1 cellular context compared by ENCODE assay signal in the genomic region with DNA sequence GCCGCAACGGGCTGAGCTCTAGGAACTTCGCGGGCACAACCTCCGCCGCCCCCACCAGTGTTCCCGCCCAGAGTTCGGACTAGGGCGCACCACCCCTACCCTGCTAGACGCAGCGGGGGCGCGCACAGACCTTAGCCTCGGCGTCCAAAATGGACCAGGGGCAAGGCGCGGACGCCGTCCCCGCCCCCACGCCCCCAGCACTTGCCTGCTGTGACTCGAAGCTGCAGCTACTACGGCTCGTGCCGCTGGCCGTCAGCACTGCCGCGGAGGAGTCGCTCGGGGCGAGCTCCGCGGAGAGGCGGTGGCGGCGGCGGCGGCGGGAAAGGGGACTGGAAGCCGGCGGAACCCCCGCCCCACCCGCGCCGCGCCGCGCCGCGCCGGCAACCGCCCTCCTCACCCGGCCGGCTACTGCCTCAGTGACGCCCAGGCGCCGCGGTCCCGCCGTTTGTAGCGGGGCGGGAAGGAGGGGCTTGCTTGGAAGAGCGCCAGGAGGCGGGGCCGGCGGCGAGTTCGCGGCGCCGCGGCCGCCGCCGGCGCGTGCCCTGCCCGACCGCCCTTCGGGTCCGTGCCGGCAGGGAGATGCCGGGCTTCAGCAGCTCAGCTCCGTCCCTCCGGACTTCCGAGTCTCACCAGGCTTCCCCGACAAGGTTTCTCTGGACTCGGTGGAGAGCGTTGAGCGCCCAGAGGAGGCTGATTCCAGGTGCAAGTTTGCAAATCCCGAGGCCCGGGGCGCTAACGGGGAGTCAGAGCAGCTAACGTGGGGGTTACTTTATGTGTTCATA.
TF ChIP-seq lines count a peak whose summit lies in the region.

No MANE protein-coding gene starts in this region.

TF ChIP-seq in WTC11, 78 proteins besides CTCF, POLR2A, EP300 and RAD21 (continued from another document and continues in another):
- TF ChIP-seq, protein P1, sequence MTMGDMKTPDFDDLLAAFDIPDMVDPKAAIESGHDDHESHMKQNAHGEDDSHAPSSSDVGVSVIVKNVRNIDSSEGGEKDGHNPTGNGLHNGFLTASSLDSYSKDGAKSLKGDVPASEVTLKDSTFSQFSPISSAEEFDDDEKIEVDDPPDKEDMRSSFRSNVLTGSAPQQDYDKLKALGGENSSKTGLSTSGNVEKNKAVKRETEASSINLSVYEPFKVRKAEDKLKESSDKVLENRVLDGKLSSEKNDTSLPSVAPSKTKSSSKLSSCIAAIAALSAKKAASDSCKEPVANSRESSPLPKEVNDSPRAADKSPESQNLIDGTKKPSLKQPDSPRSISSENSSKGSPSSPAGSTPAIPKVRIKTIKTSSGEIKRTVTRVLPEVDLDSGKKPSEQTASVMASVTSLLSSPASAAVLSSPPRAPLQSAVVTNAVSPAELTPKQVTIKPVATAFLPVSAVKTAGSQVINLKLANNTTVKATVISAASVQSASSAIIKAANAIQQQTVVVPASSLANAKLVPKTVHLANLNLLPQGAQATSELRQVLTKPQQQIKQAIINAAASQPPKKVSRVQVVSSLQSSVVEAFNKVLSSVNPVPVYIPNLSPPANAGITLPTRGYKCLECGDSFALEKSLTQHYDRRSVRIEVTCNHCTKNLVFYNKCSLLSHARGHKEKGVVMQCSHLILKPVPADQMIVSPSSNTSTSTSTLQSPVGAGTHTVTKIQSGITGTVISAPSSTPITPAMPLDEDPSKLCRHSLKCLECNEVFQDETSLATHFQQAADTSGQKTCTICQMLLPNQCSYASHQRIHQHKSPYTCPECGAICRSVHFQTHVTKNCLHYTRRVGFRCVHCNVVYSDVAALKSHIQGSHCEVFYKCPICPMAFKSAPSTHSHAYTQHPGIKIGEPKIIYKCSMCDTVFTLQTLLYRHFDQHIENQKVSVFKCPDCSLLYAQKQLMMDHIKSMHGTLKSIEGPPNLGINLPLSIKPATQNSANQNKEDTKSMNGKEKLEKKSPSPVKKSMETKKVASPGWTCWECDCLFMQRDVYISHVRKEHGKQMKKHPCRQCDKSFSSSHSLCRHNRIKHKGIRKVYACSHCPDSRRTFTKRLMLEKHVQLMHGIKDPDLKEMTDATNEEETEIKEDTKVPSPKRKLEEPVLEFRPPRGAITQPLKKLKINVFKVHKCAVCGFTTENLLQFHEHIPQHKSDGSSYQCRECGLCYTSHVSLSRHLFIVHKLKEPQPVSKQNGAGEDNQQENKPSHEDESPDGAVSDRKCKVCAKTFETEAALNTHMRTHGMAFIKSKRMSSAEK (CRISPR knock-in tag; IDR thresholded peaks at IDR 0.05; ENCODE audit: borderline replicate concordance): no peak
- TF ChIP-seq EMX1 (CRISPR knock-in tag; IDR thresholded peaks at IDR 0.05) (no peak), ZNF232 (CRISPR knock-in tag; IDR thresholded peaks at IDR 0.05) (0 out of 2 replicates have a peak, but pooled peaks have one; percentile 1), NR1H2 (CRISPR knock-in tag; IDR thresholded peaks at IDR 0.05) (no peak), NFATC4 (CRISPR knock-in tag; IDR thresholded peaks at IDR 0.05) (no peak), IRF2 (CRISPR knock-in tag; IDR thresholded peaks at IDR 0.05; ENCODE audit: borderline replicate concordance, low read depth) (no peak), ZNF423 (CRISPR knock-in tag; IDR thresholded peaks at IDR 0.05) (no peak), OVOL2 (CRISPR knock-in tag; IDR thresholded peaks at IDR 0.05; ENCODE audit: borderline replicate concordance) (no peak), SMAD4 (CRISPR knock-in tag; IDR thresholded peaks at IDR 0.05) (no peak), ELF4 (CRISPR knock-in tag; IDR thresholded peaks at IDR 0.05; ENCODE audit: low read depth) (no peak), ZNF138 (CRISPR knock-in tag; conservative IDR thresholded peaks at IDR 0.05) (no peak), MYBL2 (CRISPR knock-in tag; IDR thresholded peaks at IDR 0.05) (no peak; the same call in 1 of the 2 replicates), TEAD4 (CRISPR knock-in tag; IDR thresholded peaks at IDR 0.05) (no peak), HMGA2 (CRISPR knock-in tag; IDR thresholded peaks at IDR 0.05) (no peak), SP1 (CRISPR knock-in tag; conservative IDR thresholded peaks at IDR 0.05) (0 out of 2 replicates have a peak, but pooled peaks have one; percentile 69), KAT7 (CRISPR knock-in tag; IDR thresholded peaks at IDR 0.05; ENCODE audit: borderline replicate concordance) (no peak; the same call in 1 of the 2 replicates)
- TF ChIP-seq, protein P2, sequence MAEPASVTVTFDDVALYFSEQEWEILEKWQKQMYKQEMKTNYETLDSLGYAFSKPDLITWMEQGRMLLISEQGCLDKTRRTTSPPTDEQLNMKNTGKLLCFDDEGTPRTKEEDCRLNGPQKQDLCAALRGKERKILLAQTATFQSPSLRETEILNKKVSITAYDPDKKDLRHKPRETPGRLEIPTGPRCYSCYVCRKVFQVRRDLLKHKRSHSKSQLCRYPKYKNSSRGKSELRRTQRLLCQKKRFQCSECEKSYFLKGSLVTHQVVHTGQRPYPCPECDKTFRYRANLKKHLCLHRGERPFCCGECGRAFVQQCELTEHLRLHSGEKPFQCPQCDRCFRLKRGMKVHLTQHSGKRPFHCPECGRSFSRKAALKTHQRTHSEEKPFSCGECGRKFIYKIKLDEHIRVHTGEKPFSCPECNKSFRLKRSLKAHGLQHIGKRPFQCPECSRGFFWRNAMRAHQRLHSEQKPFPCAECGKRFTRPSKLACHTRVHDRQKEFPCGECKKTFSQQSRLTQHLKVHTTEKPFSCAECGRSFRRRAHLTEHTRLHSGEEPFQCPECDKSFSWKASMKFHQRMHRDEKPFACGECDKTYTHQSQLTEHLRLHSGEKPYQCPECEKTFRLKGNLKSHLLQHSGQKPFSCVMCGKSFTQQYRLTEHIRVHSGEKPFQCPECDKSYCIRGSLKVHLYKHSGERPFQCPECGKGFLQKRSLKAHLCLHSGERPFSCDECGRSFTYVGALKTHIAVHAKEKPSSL (CRISPR knock-in tag; conservative IDR thresholded peaks at IDR 0.05): no peak
- TF ChIP-seq, protein P3, sequence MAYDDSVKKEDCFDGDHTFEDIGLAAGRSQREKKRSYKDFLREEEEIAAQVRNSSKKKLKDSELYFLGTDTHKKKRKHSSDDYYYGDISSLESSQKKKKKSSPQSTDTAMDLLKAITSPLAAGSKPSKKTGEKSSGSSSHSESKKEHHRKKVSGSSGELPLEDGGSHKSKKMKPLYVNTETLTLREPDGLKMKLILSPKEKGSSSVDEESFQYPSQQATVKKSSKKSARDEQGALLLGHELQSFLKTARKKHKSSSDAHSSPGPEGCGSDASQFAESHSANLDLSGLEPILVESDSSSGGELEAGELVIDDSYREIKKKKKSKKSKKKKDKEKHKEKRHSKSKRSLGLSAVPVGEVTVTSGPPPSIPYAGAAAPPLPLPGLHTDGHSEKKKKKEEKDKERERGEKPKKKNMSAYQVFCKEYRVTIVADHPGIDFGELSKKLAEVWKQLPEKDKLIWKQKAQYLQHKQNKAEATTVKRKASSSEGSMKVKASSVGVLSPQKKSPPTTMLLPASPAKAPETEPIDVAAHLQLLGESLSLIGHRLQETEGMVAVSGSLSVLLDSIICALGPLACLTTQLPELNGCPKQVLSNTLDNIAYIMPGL (CRISPR knock-in tag; IDR thresholded peaks at IDR 0.05): no peak
- TF ChIP-seq, protein P4, sequence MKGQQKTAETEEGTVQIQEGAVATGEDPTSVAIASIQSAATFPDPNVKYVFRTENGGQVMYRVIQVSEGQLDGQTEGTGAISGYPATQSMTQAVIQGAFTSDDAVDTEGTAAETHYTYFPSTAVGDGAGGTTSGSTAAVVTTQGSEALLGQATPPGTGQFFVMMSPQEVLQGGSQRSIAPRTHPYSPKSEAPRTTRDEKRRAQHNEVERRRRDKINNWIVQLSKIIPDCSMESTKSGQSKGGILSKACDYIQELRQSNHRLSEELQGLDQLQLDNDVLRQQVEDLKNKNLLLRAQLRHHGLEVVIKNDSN (CRISPR knock-in tag; IDR thresholded peaks at IDR 0.05): no peak
- TF ChIP-seq, protein P5, sequence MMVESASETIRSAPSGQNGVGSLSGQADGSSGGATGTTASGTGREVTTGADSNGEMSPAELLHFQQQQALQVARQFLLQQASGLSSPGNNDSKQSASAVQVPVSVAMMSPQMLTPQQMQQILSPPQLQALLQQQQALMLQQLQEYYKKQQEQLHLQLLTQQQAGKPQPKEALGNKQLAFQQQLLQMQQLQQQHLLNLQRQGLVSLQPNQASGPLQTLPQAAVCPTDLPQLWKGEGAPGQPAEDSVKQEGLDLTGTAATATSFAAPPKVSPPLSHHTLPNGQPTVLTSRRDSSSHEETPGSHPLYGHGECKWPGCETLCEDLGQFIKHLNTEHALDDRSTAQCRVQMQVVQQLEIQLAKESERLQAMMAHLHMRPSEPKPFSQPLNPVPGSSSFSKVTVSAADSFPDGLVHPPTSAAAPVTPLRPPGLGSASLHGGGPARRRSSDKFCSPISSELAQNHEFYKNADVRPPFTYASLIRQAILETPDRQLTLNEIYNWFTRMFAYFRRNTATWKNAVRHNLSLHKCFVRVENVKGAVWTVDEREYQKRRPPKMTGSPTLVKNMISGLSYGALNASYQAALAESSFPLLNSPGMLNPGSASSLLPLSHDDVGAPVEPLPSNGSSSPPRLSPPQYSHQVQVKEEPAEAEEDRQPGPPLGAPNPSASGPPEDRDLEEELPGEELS (CRISPR knock-in tag; IDR thresholded peaks at IDR 0.05): peak; percentile 77
- TF ChIP-seq, protein P6, sequence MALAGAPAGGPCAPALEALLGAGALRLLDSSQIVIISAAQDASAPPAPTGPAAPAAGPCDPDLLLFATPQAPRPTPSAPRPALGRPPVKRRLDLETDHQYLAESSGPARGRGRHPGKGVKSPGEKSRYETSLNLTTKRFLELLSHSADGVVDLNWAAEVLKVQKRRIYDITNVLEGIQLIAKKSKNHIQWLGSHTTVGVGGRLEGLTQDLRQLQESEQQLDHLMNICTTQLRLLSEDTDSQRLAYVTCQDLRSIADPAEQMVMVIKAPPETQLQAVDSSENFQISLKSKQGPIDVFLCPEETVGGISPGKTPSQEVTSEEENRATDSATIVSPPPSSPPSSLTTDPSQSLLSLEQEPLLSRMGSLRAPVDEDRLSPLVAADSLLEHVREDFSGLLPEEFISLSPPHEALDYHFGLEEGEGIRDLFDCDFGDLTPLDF (CRISPR knock-in tag; IDR thresholded peaks at IDR 0.05): no peak
- TF ChIP-seq, protein P7, sequence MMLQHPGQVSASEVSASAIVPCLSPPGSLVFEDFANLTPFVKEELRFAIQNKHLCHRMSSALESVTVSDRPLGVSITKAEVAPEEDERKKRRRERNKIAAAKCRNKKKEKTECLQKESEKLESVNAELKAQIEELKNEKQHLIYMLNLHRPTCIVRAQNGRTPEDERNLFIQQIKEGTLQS (CRISPR knock-in tag; conservative IDR thresholded peaks at IDR 0.05): no peak
- TF ChIP-seq, protein P8, sequence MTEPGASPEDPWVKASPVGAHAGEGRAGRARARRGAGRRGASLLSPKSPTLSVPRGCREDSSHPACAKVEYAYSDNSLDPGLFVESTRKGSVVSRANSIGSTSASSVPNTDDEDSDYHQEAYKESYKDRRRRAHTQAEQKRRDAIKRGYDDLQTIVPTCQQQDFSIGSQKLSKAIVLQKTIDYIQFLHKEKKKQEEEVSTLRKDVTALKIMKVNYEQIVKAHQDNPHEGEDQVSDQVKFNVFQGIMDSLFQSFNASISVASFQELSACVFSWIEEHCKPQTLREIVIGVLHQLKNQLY (CRISPR knock-in tag; IDR thresholded peaks at IDR 0.05): no peak
- TF ChIP-seq, protein P9, sequence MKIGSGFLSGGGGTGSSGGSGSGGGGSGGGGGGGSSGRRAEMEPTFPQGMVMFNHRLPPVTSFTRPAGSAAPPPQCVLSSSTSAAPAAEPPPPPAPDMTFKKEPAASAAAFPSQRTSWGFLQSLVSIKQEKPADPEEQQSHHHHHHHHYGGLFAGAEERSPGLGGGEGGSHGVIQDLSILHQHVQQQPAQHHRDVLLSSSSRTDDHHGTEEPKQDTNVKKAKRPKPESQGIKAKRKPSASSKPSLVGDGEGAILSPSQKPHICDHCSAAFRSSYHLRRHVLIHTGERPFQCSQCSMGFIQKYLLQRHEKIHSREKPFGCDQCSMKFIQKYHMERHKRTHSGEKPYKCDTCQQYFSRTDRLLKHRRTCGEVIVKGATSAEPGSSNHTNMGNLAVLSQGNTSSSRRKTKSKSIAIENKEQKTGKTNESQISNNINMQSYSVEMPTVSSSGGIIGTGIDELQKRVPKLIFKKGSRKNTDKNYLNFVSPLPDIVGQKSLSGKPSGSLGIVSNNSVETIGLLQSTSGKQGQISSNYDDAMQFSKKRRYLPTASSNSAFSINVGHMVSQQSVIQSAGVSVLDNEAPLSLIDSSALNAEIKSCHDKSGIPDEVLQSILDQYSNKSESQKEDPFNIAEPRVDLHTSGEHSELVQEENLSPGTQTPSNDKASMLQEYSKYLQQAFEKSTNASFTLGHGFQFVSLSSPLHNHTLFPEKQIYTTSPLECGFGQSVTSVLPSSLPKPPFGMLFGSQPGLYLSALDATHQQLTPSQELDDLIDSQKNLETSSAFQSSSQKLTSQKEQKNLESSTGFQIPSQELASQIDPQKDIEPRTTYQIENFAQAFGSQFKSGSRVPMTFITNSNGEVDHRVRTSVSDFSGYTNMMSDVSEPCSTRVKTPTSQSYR (CRISPR knock-in tag; IDR thresholded peaks at IDR 0.05): no peak
- TF ChIP-seq, protein P10, sequence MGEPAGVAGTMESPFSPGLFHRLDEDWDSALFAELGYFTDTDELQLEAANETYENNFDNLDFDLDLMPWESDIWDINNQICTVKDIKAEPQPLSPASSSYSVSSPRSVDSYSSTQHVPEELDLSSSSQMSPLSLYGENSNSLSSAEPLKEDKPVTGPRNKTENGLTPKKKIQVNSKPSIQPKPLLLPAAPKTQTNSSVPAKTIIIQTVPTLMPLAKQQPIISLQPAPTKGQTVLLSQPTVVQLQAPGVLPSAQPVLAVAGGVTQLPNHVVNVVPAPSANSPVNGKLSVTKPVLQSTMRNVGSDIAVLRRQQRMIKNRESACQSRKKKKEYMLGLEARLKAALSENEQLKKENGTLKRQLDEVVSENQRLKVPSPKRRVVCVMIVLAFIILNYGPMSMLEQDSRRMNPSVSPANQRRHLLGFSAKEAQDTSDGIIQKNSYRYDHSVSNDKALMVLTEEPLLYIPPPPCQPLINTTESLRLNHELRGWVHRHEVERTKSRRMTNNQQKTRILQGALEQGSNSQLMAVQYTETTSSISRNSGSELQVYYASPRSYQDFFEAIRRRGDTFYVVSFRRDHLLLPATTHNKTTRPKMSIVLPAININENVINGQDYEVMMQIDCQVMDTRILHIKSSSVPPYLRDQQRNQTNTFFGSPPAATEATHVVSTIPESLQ (CRISPR knock-in tag; IDR thresholded peaks at IDR 0.05): no peak
- TF ChIP-seq, protein P11, sequence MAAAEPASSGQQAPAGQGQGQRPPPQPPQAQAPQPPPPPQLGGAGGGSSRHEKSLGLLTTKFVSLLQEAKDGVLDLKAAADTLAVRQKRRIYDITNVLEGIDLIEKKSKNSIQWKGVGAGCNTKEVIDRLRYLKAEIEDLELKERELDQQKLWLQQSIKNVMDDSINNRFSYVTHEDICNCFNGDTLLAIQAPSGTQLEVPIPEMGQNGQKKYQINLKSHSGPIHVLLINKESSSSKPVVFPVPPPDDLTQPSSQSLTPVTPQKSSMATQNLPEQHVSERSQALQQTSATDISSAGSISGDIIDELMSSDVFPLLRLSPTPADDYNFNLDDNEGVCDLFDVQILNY (CRISPR knock-in tag; IDR thresholded peaks at IDR 0.05): peak; percentile 81
- TF ChIP-seq, protein P12, sequence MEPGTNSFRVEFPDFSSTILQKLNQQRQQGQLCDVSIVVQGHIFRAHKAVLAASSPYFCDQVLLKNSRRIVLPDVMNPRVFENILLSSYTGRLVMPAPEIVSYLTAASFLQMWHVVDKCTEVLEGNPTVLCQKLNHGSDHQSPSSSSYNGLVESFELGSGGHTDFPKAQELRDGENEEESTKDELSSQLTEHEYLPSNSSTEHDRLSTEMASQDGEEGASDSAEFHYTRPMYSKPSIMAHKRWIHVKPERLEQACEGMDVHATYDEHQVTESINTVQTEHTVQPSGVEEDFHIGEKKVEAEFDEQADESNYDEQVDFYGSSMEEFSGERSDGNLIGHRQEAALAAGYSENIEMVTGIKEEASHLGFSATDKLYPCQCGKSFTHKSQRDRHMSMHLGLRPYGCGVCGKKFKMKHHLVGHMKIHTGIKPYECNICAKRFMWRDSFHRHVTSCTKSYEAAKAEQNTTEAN (CRISPR knock-in tag; IDR thresholded peaks at IDR 0.05): peak; percentile 82
